Comparison of ENCODE assay signal across 1 cellular context in the genomic region with DNA sequence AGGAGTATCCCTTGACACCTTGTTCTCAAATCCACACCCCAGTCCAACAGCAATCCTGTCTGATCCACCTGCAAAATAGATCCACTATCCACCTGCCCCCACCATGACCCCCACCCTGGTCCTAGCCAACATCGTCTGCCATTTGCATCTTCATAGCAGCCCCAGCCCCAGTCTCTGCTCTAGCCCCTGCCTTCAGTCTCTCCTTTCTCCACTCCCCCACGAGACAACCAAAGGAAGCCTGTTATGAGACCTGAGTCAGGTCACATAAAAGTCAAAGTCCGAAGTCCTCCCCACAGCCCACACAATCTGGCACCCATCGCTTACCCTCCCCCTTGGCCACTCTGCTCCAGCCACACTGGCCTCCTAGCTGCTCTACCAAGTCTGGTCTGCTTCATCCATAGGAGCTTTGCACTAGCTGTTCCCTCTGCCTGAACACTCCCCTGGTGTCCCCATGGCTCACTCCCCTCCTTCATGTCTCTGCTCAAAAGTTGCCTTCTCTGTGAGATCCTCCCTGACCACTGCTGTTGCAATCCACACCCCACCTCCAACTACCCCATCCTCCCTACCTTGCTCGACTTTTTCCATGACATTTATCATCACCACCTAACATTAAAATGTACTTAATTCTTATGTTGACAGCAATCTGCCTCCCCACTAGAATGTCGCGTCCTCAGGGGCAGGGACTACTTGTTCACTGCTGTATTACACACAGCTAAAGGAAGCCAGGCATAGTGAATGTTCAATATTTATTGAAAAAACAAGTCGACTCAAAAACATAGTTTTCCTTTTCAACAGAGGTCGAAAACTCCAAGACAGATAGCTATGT.
A peak's percentile ranks its signal among the peaks of the same experiment; 100 is the strongest.
TF ChIP-seq lines count a peak whose summit lies in the region.

No MANE protein-coding gene starts in this region.

TF ChIP-seq in HepG2, 621 proteins besides CTCF, POLR2A, EP300 and RAD21 (continued from another document and continues in another):
- TF ChIP-seq TRIM24 (CRISPR knock-in tag; IDR thresholded peaks at IDR 0.05) (peak; percentile 59; the same call in 1 of the 2 replicates), ZNF678 (CRISPR knock-in tag; IDR thresholded peaks at IDR 0.05) (no peak), ZNF547 (CRISPR knock-in tag; IDR thresholded peaks at IDR 0.05) (peak; percentile 18; the same call in 1 of the 2 replicates), ZNF317 (CRISPR knock-in tag; IDR thresholded peaks at IDR 0.05) (no peak), ZBTB7B (CRISPR knock-in tag; IDR thresholded peaks at IDR 0.05) (peak; percentile 47; the same call in 1 of the 2 replicates), ZNF792 (CRISPR knock-in tag; IDR thresholded peaks at IDR 0.05) (no peak), PHF20 (CRISPR knock-in tag; IDR thresholded peaks at IDR 0.05) (no peak), SOX6 (IDR thresholded peaks at IDR 0.05) (no peak), SOX6 (CRISPR knock-in tag; IDR thresholded peaks at IDR 0.05) (peak; percentile 61), DRAP1 (CRISPR knock-in tag; IDR thresholded peaks at IDR 0.05) (peak; percentile 73), ZBTB25 (CRISPR knock-in tag; IDR thresholded peaks at IDR 0.05) (no peak), ATRX (CRISPR knock-in tag; IDR thresholded peaks at IDR 0.05; ENCODE audit: borderline replicate concordance) (no peak), PTBP1 (IDR thresholded peaks at IDR 0.05; ENCODE audit: low read depth, low read length, poor library complexity, severe bottlenecking) (no peak), SMARCE1 (IDR thresholded peaks at IDR 0.05; ENCODE audit: borderline replicate concordance) (no peak), ZBTB7A (CRISPR knock-in tag; IDR thresholded peaks at IDR 0.05) (peak; percentile 40; the same call in 1 of the 2 replicates), THAP8 (CRISPR knock-in tag; IDR thresholded peaks at IDR 0.05; ENCODE audit: borderline replicate concordance) (no peak), AKNA (CRISPR knock-in tag; IDR thresholded peaks at IDR 0.05; ENCODE audit: borderline replicate concordance) (no peak), JARID2 (CRISPR knock-in tag; IDR thresholded peaks at IDR 0.05; ENCODE audit: insufficient replicate concordance) (no peak), ZNF616 (CRISPR knock-in tag; IDR thresholded peaks at IDR 0.05; ENCODE audit: low read depth) (no peak), ZBTB33 (CRISPR knock-in tag; IDR thresholded peaks at IDR 0.05) (no peak), ZSCAN29 (CRISPR knock-in tag; conservative IDR thresholded peaks at IDR 0.05) (no peak), ZFP41 (CRISPR knock-in tag; IDR thresholded peaks at IDR 0.05; ENCODE audit: borderline replicate concordance) (no peak), ZMYM2 (CRISPR knock-in tag; IDR thresholded peaks at IDR 0.05) (no peak), CENPBD1 (CRISPR knock-in tag; IDR thresholded peaks at IDR 0.05; ENCODE audit: borderline replicate concordance, low read depth) (no peak), ZNF121 (CRISPR knock-in tag; IDR thresholded peaks at IDR 0.05) (no peak), CEBPB (IDR thresholded peaks at IDR 0.05; ENCODE audit: borderline replicate concordance, low read depth, low read length) (peak; percentile 15; the same call in 1 of the 2 replicates), SRF (IDR thresholded peaks at IDR 0.05; ENCODE audit: low read depth, low read length) (no peak), ZNF766 (CRISPR knock-in tag; IDR thresholded peaks at IDR 0.05; ENCODE audit: borderline replicate concordance) (no peak), BATF2 (CRISPR knock-in tag; IDR thresholded peaks at IDR 0.05) (no peak), PCBP1 (IDR thresholded peaks at IDR 0.05; ENCODE audit: borderline replicate concordance, low read depth, low read length) (no peak), MAX (IDR thresholded peaks at IDR 0.05) (peak; percentile 41; the same call in 1 of the 2 replicates), ZBTB20 (CRISPR knock-in tag; IDR thresholded peaks at IDR 0.05; ENCODE audit: borderline replicate concordance, low read depth) (peak; percentile 84; the same call in 1 of the 2 replicates), ZFP37 (CRISPR knock-in tag; IDR thresholded peaks at IDR 0.05; ENCODE audit: borderline replicate concordance) (peak; percentile 62; the same call in 1 of the 2 replicates), SALL2 (CRISPR knock-in tag; IDR thresholded peaks at IDR 0.05) (no peak), MIXL1 (CRISPR knock-in tag; IDR thresholded peaks at IDR 0.05) (no peak), ZNF607 (CRISPR knock-in tag; IDR thresholded peaks at IDR 0.05; ENCODE audit: borderline replicate concordance) (peak; percentile 35; the same call in 1 of the 2 replicates), ZNF138 (CRISPR knock-in tag; IDR thresholded peaks at IDR 0.05; ENCODE audit: low read depth) (no peak), ZNF713 (CRISPR knock-in tag; IDR thresholded peaks at IDR 0.05) (no peak), ZNF143 (CRISPR knock-in tag; IDR thresholded peaks at IDR 0.05) (no peak), ZNF468 (CRISPR knock-in tag; IDR thresholded peaks at IDR 0.05) (no peak)
- TF ChIP-seq, protein P1, sequence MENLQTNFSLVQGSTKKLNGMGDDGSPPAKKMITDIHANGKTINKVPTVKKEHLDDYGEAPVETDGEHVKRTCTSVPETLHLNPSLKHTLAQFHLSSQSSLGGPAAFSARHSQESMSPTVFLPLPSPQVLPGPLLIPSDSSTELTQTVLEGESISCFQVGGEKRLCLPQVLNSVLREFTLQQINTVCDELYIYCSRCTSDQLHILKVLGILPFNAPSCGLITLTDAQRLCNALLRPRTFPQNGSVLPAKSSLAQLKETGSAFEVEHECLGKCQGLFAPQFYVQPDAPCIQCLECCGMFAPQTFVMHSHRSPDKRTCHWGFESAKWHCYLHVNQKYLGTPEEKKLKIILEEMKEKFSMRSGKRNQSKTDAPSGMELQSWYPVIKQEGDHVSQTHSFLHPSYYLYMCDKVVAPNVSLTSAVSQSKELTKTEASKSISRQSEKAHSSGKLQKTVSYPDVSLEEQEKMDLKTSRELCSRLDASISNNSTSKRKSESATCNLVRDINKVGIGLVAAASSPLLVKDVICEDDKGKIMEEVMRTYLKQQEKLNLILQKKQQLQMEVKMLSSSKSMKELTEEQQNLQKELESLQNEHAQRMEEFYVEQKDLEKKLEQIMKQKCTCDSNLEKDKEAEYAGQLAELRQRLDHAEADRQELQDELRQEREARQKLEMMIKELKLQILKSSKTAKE (CRISPR knock-in tag; IDR thresholded peaks at IDR 0.05; ENCODE audit: borderline replicate concordance), result peak; percentile 74; the same call in 1 of the 2 replicates
- TF ChIP-seq, protein P2, sequence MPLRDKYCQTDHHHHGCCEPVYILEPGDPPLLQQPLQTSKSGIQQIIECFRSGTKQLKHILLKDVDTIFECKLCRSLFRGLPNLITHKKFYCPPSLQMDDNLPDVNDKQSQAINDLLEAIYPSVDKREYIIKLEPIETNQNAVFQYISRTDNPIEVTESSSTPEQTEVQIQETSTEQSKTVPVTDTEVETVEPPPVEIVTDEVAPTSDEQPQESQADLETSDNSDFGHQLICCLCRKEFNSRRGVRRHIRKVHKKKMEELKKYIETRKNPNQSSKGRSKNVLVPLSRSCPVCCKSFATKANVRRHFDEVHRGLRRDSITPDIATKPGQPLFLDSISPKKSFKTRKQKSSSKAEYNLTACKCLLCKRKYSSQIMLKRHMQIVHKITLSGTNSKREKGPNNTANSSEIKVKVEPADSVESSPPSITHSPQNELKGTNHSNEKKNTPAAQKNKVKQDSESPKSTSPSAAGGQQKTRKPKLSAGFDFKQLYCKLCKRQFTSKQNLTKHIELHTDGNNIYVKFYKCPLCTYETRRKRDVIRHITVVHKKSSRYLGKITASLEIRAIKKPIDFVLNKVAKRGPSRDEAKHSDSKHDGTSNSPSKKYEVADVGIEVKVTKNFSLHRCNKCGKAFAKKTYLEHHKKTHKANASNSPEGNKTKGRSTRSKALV (CRISPR knock-in tag; IDR thresholded peaks at IDR 0.05), result 0 out of 2 replicates have a peak, but pooled peaks have one; percentile 1
